In genomic region chr3:129016725-129017530, GRCh38 we compare ENCODE assay signal across 1 cellular context.
TF ChIP-seq lines count a peak whose summit lies in the region.

No MANE protein-coding gene starts in this region.

TF ChIP-seq in HCT116, 20 proteins besides CTCF, POLR2A, EP300 and RAD21 (continued from another document):
- TF ChIP-seq JUND (IDR thresholded peaks at IDR 0.05) (no peak), MAX (IDR thresholded peaks at IDR 0.05) (no peak), YY1 (IDR thresholded peaks at IDR 0.05; ENCODE audit: extremely low read depth, insufficient replicate concordance, low read depth, low read length) (no peak), ZFX (IDR thresholded peaks at IDR 0.05) (no peak), SRF (IDR thresholded peaks at IDR 0.05; ENCODE audit: low read depth) (no peak), CBX3 (IDR thresholded peaks at IDR 0.05; ENCODE audit: low read depth) (no peak), REST (IDR thresholded peaks at IDR 0.05; ENCODE audit: low read depth) (no peak), SIN3A (IDR thresholded peaks at IDR 0.05; ENCODE audit: low read depth) (no peak)
